In genomic region chr2:10400568-10400977, GRCh38 we compare ENCODE assay signal across 8 cellular contexts. TPM values are rescaled to one million over a fixed set of nuclear protein-coding genes. Genes with fewer than 3 reads are reported as not detected.
DNase-seq lines count a peak whose midpoint lies in the region; ATAC-seq and TF ChIP-seq lines count a peak whose summit lies in the region.

No MANE protein-coding gene starts in this region.

- H3K79me2 ChIP-seq in smooth muscle cell (ENCODE audit: low read depth), result no peaks in the 10 kb centered on the region

- intact Hi-C loops in spleen (cut with DNase I; ENCODE audit: low total_unique reads), result loop anchor here (10.0 kb wide), 3 partner anchors 96 to 276 kb away; partner anchors contain the start of genes HPCAL1 and RRM2

- H2AFZ ChIP-seq in smooth muscle cell (ENCODE audit: low read depth), result no peak overlapping the region

- H3K4me1 ChIP-seq in spleen, result peaks cover 22 to 93% (median 52%) of the 10 kb centered on the region in 6 donors
- no peaks in the 10 kb centered on the region for H3K4me1 ChIP-seq in smooth muscle cell (ENCODE audit: low read depth)

- TF ChIP-seq CTCF in endothelial cell (IDR thresholded peaks at IDR 0.05; ENCODE audit: unreplicated experiment), result no peak
- TF ChIP-seq CTCF in spleen (IDR thresholded peaks at IDR 0.05 in 8 of 11, conservative IDR thresholded peaks at IDR 0.05 in 3 of 11), result no peak
- TF ChIP-seq CTCF in smooth muscle cell (IDR thresholded peaks at IDR 0.05; ENCODE audit: borderline replicate concordance, insufficient read depth, poor library complexity, severe bottlenecking), result no peak

- TF ChIP-seq POLR2A in spleen (IDR thresholded peaks at IDR 0.05), result no peak
- TF ChIP-seq POLR2A in GM18505 (IDR thresholded peaks at IDR 0.05; ENCODE audit: borderline replicate concordance, extremely low read depth, insufficient read depth, insufficient read length), result no peak

- peaks cover 29% of the 10 kb centered on the region for H3K36me3 Mint-ChIP-seq in endothelial cell (ENCODE audit: low read depth, unreplicated experiment)

- peak overlapping the region in 7 of 8 donors; percentile 42 to 76 (median 69) for H3K27ac ChIP-seq in spleen
- no peak overlapping the region for H3K27ac ChIP-seq in smooth muscle cell (ENCODE audit: low read depth)

- H3K4me1 Mint-ChIP-seq in endothelial cell (ENCODE audit: unreplicated experiment), result peaks cover 47% of the 10 kb centered on the region

- H4K20me1 ChIP-seq in smooth muscle cell (ENCODE audit: low read depth), result peaks cover 4% of the 10 kb centered on the region

- H3K27me3 ChIP-seq in spleen (replicated peaks in 1 of 7) (peaks cover 0 to 4% (median 0%) of the 10 kb centered on the region in 7 donors), smooth muscle cell (ENCODE audit: low read depth) (no peaks in the 10 kb centered on the region)

- H3K27me3 Mint-ChIP-seq in endothelial cell (ENCODE audit: unreplicated experiment), result peaks cover 11% of the 10 kb centered on the region

- no peak overlapping the region for H3K9ac ChIP-seq in smooth muscle cell (ENCODE audit: low read depth)

- no peak overlapping the region for H3K4me2 ChIP-seq in smooth muscle cell

- H3K9me3 ChIP-seq in spleen (no peaks in the 10 kb centered on the region), smooth muscle cell (replicated peaks; ENCODE audit: low read depth) (no peaks in the 10 kb centered on the region)

- H3K27ac Mint-ChIP-seq in endothelial cell (ENCODE audit: unreplicated experiment), result peak overlapping the region; percentile 87

- no peak overlapping the region for H3K4me3 ChIP-seq in spleen
- H3K4me3 ChIP-seq in smooth muscle cell, result no peak overlapping the region

- ATAC-seq in GM18907 (IDR thresholded peaks at IDR 0.05; ENCODE audit: unreplicated experiment) (peak; percentile 43), GM21515 (IDR thresholded peaks at IDR 0.05; ENCODE audit: unreplicated experiment) (no peak), GM18868 (IDR thresholded peaks at IDR 0.05; ENCODE audit: unreplicated experiment) (no peak), GM18505 (IDR thresholded peaks at IDR 0.05; ENCODE audit: unreplicated experiment) (no peak)

- 36 to 49% (median 44%) methylated on average over 7 to 11 of the region's 11 CpGs for WGBS in spleen, 5 donors
- 86% methylated on average over 11 of the region's 11 CpGs for WGBS in smooth muscle cell (ENCODE audit: low lambda C conversion rate)

- no peak overlapping the region for H3K4me3 Mint-ChIP-seq in endothelial cell (ENCODE audit: unreplicated experiment)

- DNase-seq in RPMI8226 (peak; percentile 83), endothelial cell (ENCODE audit: low spot score) (no peak), spleen (peak; percentile 84), smooth muscle cell (lab: John Stamatoyannopoulos, UW; ENCODE audit: unreplicated experiment) (no peak)

- H3K36me3 ChIP-seq in spleen (peaks cover 0 to 57% (median 0%) of the 10 kb centered on the region in 6 donors), smooth muscle cell (ENCODE audit: low read depth) (no peaks in the 10 kb centered on the region)

- no peaks in the 10 kb centered on the region for H3F3A ChIP-seq in smooth muscle cell (ENCODE audit: low read depth)

- no peaks in the 10 kb centered on the region for H3K9me3 Mint-ChIP-seq in endothelial cell (ENCODE audit: unreplicated experiment)

RNA-seq across cellular contexts. Expression of gene ODC1, which starts 47.6 kb away (rescaled TPM):
- total RNA-seq in endothelial cell (ENCODE audit: unreplicated experiment), result 12.1 TPM
- total RNA-seq in spleen, result 10 to 100 TPM; 28.9 to 84.3 (median 62.8) TPM
- 10 to 100 TPM; 38.0 to 78.1 (median 65.3) TPM for polyA plus RNA-seq in spleen
- total RNA-seq in smooth muscle cell, result 27.6 and 34.7 TPM in 2 replicates
- polyA plus RNA-seq in smooth muscle cell, result 22.4 and 32.9 TPM in 2 replicates

Comparison
In these comparisons a context has a peak if more than half of its experiments do, and no peak if none do; other contexts are left out.
1. DNase-seq: peak in RPMI8226 (single experiment) and spleen (single experiment); none in endothelial cell (single experiment) and smooth muscle cell (single experiment).